In the genomic region with DNA sequence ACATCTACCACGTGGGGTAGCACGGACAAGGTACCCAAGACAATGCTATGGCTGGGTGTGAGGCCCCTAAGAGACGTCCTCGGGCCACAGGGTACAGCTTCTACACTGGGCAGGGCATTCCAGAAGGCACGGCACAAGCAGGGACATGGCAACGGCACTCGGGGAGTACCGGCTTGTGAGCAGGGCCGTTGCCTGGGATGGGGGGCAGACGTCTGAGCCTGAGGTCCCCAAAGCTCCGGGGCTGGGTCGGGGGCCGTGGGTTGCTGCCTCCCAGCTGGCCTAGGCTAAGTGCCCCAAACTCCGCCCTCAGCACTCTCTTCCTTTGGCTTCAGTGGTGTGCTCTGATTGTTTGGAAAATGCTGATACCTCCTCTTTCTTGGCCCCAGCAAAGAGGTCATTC, we compare ENCODE assay signal across 37 cellular contexts.
"Had no signal": no experiment of that assay in that cellular context is flagged by ENCODE, and none has a peak within 500 bp of the region (broad histone marks: within the 10 kb centered on the region; RNA-seq: fewer than 3 reads in every experiment).

No MANE protein-coding gene starts in this region.

- H3K27ac Mint-ChIP-seq: activated naive CD4-positive, alpha-beta T cell treated with anti-CD3 and anti-CD28 coated beads for 36 hours; immature natural killer cell; mesothelial cell of epicardium; stimulated activated memory B cell treated with anti-CD40 and anti-IgM and Interleukin-4, amounts not matched to agents 10 μg/mL and 1 μg/mL and 100 μg/mL, for 72 hours; T-helper 1 cell treated with Interleukin-12 subunit alpha and Interleukin-12 subunit beta and Interleukin-4 antibody, amounts not matched to agents 30 μg/mL and 1 μg/mL, for 36 hours had no signal

- H3K27me3 Mint-ChIP-seq: stimulated activated memory B cell treated with anti-CD40 and anti-IgM and Interleukin-4, amounts not matched to agents 10 μg/mL and 1 μg/mL and 100 μg/mL, for 72 hours had no signal

- H3K27ac ChIP-seq: colonic mucosa, dorsolateral prefrontal cortex, gastrocnemius medialis, pancreas, prostate gland, sigmoid colon, stomach, thyroid gland, upper lobe of left lung, vagina, VCaP had no signal

- H3K4me3 Mint-ChIP-seq: activated naive CD4-positive, alpha-beta T cell treated with anti-CD3 and anti-CD28 coated beads for 36 hours; central memory CD8-positive, alpha-beta T cell; immature natural killer cell; mesothelial cell of epicardium; stimulated activated memory B cell treated with anti-CD40 and anti-IgM and Interleukin-4, amounts not matched to agents 10 μg/mL and 1 μg/mL and 100 μg/mL, for 72 hours; T-helper 1 cell treated with Interleukin-12 subunit alpha and Interleukin-12 subunit beta and Interleukin-4 antibody, amounts not matched to agents 30 μg/mL and 1 μg/mL, for 36 hours had no signal

- DNase-seq: activated CD4-positive, alpha-beta T cell treated with anti-CD3 and anti-CD28 coated beads for 48 hours; activated CD4-positive, alpha-beta T cell treated with anti-CD3 and anti-CD28 coated beads, Interleukin-2, amount 50 U/mL, for 48 hours; activated CD8-positive, alpha-beta memory T cell treated with anti-CD3 and anti-CD28 coated beads, Interleukin-2, amount 50 U/mL, for 4 hours; activated effector memory CD4-positive, alpha-beta T cell treated with Interleukin-2 at 50 U/mL for 16 hours; activated naive CD4-positive, alpha-beta T cell treated with anti-CD3 and anti-CD28 coated beads for 36 hours; anterior cingulate cortex; colonic mucosa; effector memory CD4-positive, alpha-beta T cell; gastrocnemius medialis; glutamatergic neuron; hippocampal formation; immature natural killer cell; left colon; naive B cell; nucleus accumbens; retina; sigmoid colon; small intestine; stimulated activated CD4-positive, alpha-beta T cell treated with anti-CD3 and anti-CD28 coated beads, Interleukin-4, amount 100 ng/mL, for 24 hours; stomach; SW 1271; T-helper 9 cell; thyroid gland had no signal

- ATAC-seq: activated CD4-positive, CD25-positive, alpha-beta regulatory T cell treated with anti-CD3 and anti-CD28 coated beads, Interleukin-2, amount 50 U/mL, for 24 hours; gastrocnemius medialis; left colon; pancreas; stimulated activated memory B cell treated with anti-CD40 and anti-IgM and Interleukin-4, amounts not matched to agents 10 μg/mL and 1 μg/mL and 100 μg/mL, for 72 hours had no signal

- H3K36me3 Mint-ChIP-seq: immature natural killer cell; naive B cell; stimulated activated memory B cell treated with anti-CD40 and anti-IgM and Interleukin-4, amounts not matched to agents 10 μg/mL and 1 μg/mL and 100 μg/mL, for 72 hours had no signal

- H3K9me3 Mint-ChIP-seq: activated naive CD4-positive, alpha-beta T cell treated with anti-CD3 and anti-CD28 coated beads for 36 hours; central memory CD8-positive, alpha-beta T cell; immature natural killer cell; mesothelial cell of epicardium; naive B cell; stimulated activated memory B cell treated with anti-CD40 and anti-IgM and Interleukin-4, amounts not matched to agents 10 μg/mL and 1 μg/mL and 100 μg/mL, for 72 hours; T-helper 1 cell treated with Interleukin-12 subunit alpha and Interleukin-12 subunit beta and Interleukin-4 antibody, amounts not matched to agents 30 μg/mL and 1 μg/mL, for 36 hours had no signal

- FAIRE-seq: bronchial epithelial cell, kidney, pancreas, small intestine, TTC549 had no signal
